Comparison of ENCODE assay signal across 7 cellular contexts in genomic region chr13:77008337-77008736, GRCh38. TPM values are rescaled to one million over a fixed set of nuclear protein-coding genes. Genes with fewer than 3 reads are reported as not detected.
A peak's percentile ranks its signal among the peaks of the same experiment; 100 is the strongest.
DNase-seq lines count a peak whose midpoint lies in the region; ATAC-seq and TF ChIP-seq lines count a peak whose summit lies in the region.
"Not testable (repeated sequence)": the region's sequence is repeated elsewhere in the genome, so short reads cannot be mapped to it uniquely, and the experiment has no call there.

No MANE protein-coding gene starts in this region.

- intact Hi-C loops in activated CD4-positive, alpha-beta T cell treated with anti-CD3 and anti-CD28 coated beads, Interleukin-2, amount 10 ng/mL, durations not matched to agents 24 days and 14 days (cut with micrococcal nuclease); left ventricle myocardium inferior (cut with micrococcal nuclease); sciatic nerve (cut with DNase I): not testable (repeated sequence)

- peak overlapping the region; percentile 54 for H3K27ac ChIP-seq in left ventricle myocardium inferior (replicated peaks)

- ATAC-seq in GM18498 (IDR thresholded peaks at IDR 0.05; ENCODE audit: unreplicated experiment) (peak; percentile 53), GM21529 (IDR thresholded peaks at IDR 0.05; ENCODE audit: unreplicated experiment) (peak; percentile 50), HG03442 (IDR thresholded peaks at IDR 0.05; ENCODE audit: unreplicated experiment) (peak; percentile 61), sciatic nerve (peak; percentile 26)

- not testable (repeated sequence) for H3K27me3 ChIP-seq in left ventricle myocardium inferior (ENCODE audit: low read depth)

- H3K27me3 Mint-ChIP-seq in activated CD4-positive, alpha-beta T cell treated with anti-CD3 and anti-CD28 coated beads, Interleukin-2, amount 10 ng/mL, durations not matched to agents 24 days and 14 days; activated naive CD8-positive, alpha-beta T cell: not testable (repeated sequence)

- H3K9me3 ChIP-seq in left ventricle myocardium inferior (replicated peaks), result not testable (repeated sequence)

- peak; percentile 47 for DNase-seq in activated CD4-positive, alpha-beta T cell treated with anti-CD3 and anti-CD28 coated beads, Interleukin-2, amount 10 ng/mL, durations not matched to agents 24 days and 14 days
- not testable (repeated sequence) for DNase-seq in left ventricle myocardium inferior; sciatic nerve (ENCODE audit: low spot score)

- peaks cover 16% of the 10 kb centered on the region for H3K4me1 Mint-ChIP-seq in activated CD4-positive, alpha-beta T cell treated with anti-CD3 and anti-CD28 coated beads, Interleukin-2, amount 10 ng/mL, durations not matched to agents 24 days and 14 days
- H3K4me1 Mint-ChIP-seq in activated naive CD8-positive, alpha-beta T cell (ENCODE audit: low read depth), result peaks cover 51% of the 10 kb centered on the region

- not testable (repeated sequence) for H3K4me3 ChIP-seq in left ventricle myocardium inferior

- H3K36me3 Mint-ChIP-seq in activated CD4-positive, alpha-beta T cell treated with anti-CD3 and anti-CD28 coated beads, Interleukin-2, amount 10 ng/mL, durations not matched to agents 24 days and 14 days (ENCODE audit: low read depth), result peaks cover 57% of the 10 kb centered on the region
- H3K36me3 Mint-ChIP-seq in activated naive CD8-positive, alpha-beta T cell, result not testable (repeated sequence)

- not testable (repeated sequence) for H3K4me3 Mint-ChIP-seq in activated CD4-positive, alpha-beta T cell treated with anti-CD3 and anti-CD28 coated beads, Interleukin-2, amount 10 ng/mL, durations not matched to agents 24 days and 14 days; activated naive CD8-positive, alpha-beta T cell

- peak overlapping the region; percentile 67 for H3K27ac Mint-ChIP-seq in activated CD4-positive, alpha-beta T cell treated with anti-CD3 and anti-CD28 coated beads, Interleukin-2, amount 10 ng/mL, durations not matched to agents 24 days and 14 days
- H3K27ac Mint-ChIP-seq in activated naive CD8-positive, alpha-beta T cell, result peak overlapping the region; percentile 76

- peaks cover 43% of the 10 kb centered on the region for H3K4me1 ChIP-seq in left ventricle myocardium inferior

- not testable (repeated sequence) for TF ChIP-seq CTCF in left ventricle myocardium inferior (IDR thresholded peaks at IDR 0.05; ENCODE audit: borderline replicate concordance)

- peaks cover 78% of the 10 kb centered on the region for H3K36me3 ChIP-seq in left ventricle myocardium inferior

- H3K9me3 Mint-ChIP-seq in activated CD4-positive, alpha-beta T cell treated with anti-CD3 and anti-CD28 coated beads, Interleukin-2, amount 10 ng/mL, durations not matched to agents 24 days and 14 days; activated naive CD8-positive, alpha-beta T cell (ENCODE audit: low read depth): not testable (repeated sequence)

RNA-seq across cellular contexts. Expression of gene CLN5, which starts 16.5 kb away (rescaled TPM):
- total RNA-seq in activated CD4-positive, alpha-beta T cell treated with anti-CD3 and anti-CD28 coated beads, Interleukin-2, amount 10 ng/mL, durations not matched to agents 24 days and 14 days, result 15.6 and 15.7 TPM in 2 replicates
- total RNA-seq in left ventricle myocardium inferior, result 15.0 TPM
- 46.5 TPM for total RNA-seq in sciatic nerve

RNA-seq across cellular contexts. Expression of gene FBXL3, which starts 18.6 kb away (rescaled TPM):
- 36.0 and 41.6 TPM in 2 replicates for total RNA-seq in activated CD4-positive, alpha-beta T cell treated with anti-CD3 and anti-CD28 coated beads, Interleukin-2, amount 10 ng/mL, durations not matched to agents 24 days and 14 days
- total RNA-seq in left ventricle myocardium inferior, result 25.0 TPM
- 88.8 TPM for total RNA-seq in sciatic nerve
